In genomic region chr17:76726766-76727718, GRCh38 we compare ENCODE assay signal across 8 cellular contexts. TPM values are rescaled to one million over a fixed set of nuclear protein-coding genes. Genes with fewer than 3 reads are reported as not detected.
A peak's percentile ranks its signal among the peaks of the same experiment; 100 is the strongest.
DNase-seq lines count a peak whose midpoint lies in the region; ATAC-seq and TF ChIP-seq lines count a peak whose summit lies in the region.

Gene METTL23 (plus strand): TSS chr17:76726839. CDS start chr17:76729711, 2,872 bp downstream.

- peaks cover 11% of the 10 kb centered on the region for H3K79me1 ChIP-seq in trophoblast cell (ENCODE audit: low read length)

- no peak within 1 kb of the TSS for H2BK12ac ChIP-seq in trophoblast cell (ENCODE audit: low read length)

- WGBS in trophoblast cell (ENCODE audit: extremely low coverage, insufficient coverage, insufficient read length): no CpG with 5 or more reads among the region's 72 CpGs

- intact Hi-C loops in head of caudate nucleus (cut with DNase I): loop anchor here (1.0 to 2.0 kb wide), 2 partner anchors 10 to 16 kb away; partner anchors contain the start of genes MXRA7 and SRSF2
- intact Hi-C loops in uterus (cut with DNase I; ENCODE audit: low total_unique reads): no loop called here

- H2AFZ ChIP-seq in trophoblast cell (ENCODE audit: insufficient read depth, low read length, poor library complexity): peak within 1 kb of the TSS; percentile 65

- H3K27ac ChIP-seq in trophoblast cell (ENCODE audit: low read depth, low read length): peak within 1 kb of the TSS; percentile 95
- H3K27ac ChIP-seq in uterus: peak within 1 kb of the TSS; percentile 98 to 99

- H4K91ac ChIP-seq in trophoblast cell (ENCODE audit: low read depth, low read length): peak within 1 kb of the TSS; percentile 86

- peak within 1 kb of the TSS; percentile 65 for H3K18ac ChIP-seq in trophoblast cell (ENCODE audit: low read length)

- DNase-seq in DMS53 (lab: John Stamatoyannopoulos, UW): peak; percentile 89
- peak; percentile 72 for DNase-seq in HT1080 (ENCODE audit: low read depth)
- DNase-seq in activated naive CD4-positive, alpha-beta T cell treated with anti-CD3 and anti-CD28 coated beads, Interleukin-2, amount 50 U/mL, for 16 hours: peak; percentile 79
- peak in 41 of 42 donors; percentile 51 to 85 (median 71) for DNase-seq in head of caudate nucleus
- DNase-seq in trophoblast cell: peak in 1 of 2 donors; percentile 94
- peak; percentile 86 to 87 for DNase-seq in uterus

- H3K79me2 ChIP-seq in trophoblast cell (ENCODE audit: control insufficient read depth, insufficient read depth, low read length, poor library complexity): peaks cover 6% of the 10 kb centered on the region

- H3K9me3 ChIP-seq in trophoblast cell (ENCODE audit: insufficient read depth, low read depth, low read length) (no peaks in the 10 kb centered on the region), uterus (no peaks in the 10 kb centered on the region)

- H3K9ac ChIP-seq in trophoblast cell (ENCODE audit: low read length): peak within 1 kb of the TSS; percentile 97

- no peaks in the 10 kb centered on the region for H3K4me1 ChIP-seq in trophoblast cell (ENCODE audit: control insufficient read depth in 1 of 2, insufficient read depth in 2 of 2, low read length in 2 of 2)
- H3K4me1 ChIP-seq in uterus: peaks cover 8 to 19% of the 10 kb centered on the region in 2 donors

- TF ChIP-seq CTCF in uterus (IDR thresholded peaks at IDR 0.05): peak; percentile 62 to 80 (median 74)

- peak within 1 kb of the TSS; percentile 90 for H3K14ac ChIP-seq in trophoblast cell (ENCODE audit: low read length)

- H2BK5ac ChIP-seq in trophoblast cell (ENCODE audit: low read depth, low read length, poor library complexity): peak within 1 kb of the TSS; percentile 84

- H3K27me3 ChIP-seq in trophoblast cell (ENCODE audit: insufficient read depth, low read length) (no peaks in the 10 kb centered on the region), uterus (no peaks in the 10 kb centered on the region)

- no peak within 1 kb of the TSS for H3K23ac ChIP-seq in trophoblast cell (ENCODE audit: low read length)

- H4K12ac ChIP-seq in trophoblast cell (ENCODE audit: low read depth, low read length): peak within 1 kb of the TSS; percentile 79

- peak within 1 kb of the TSS; percentile 99 for H3K4me3 ChIP-seq in trophoblast cell (ENCODE audit: low read depth, low read length)
- peak within 1 kb of the TSS; percentile 91 to 98 for H3K4me3 ChIP-seq in uterus

- H3K36me3 ChIP-seq in trophoblast cell (ENCODE audit: control insufficient read depth in 1 of 2, insufficient read depth in 2 of 2, low read length in 2 of 2): peaks cover 18 to 21% of the 10 kb centered on the region in 2 experiments
- H3K36me3 ChIP-seq in uterus: no peaks in the 10 kb centered on the region

- peak; percentile 84 for TF ChIP-seq POLR2A in Raji (IDR thresholded peaks at IDR 0.05; ENCODE audit: insufficient read depth, low read depth, low read length)
- TF ChIP-seq POLR2A in uterus (IDR thresholded peaks at IDR 0.05): peak in 1 of 2 donors; percentile 51

- H4K8ac ChIP-seq in trophoblast cell (ENCODE audit: low read depth, low read length): peak within 1 kb of the TSS; percentile 85

- peak within 1 kb of the TSS; percentile 62 for H3K4ac ChIP-seq in trophoblast cell (ENCODE audit: low read depth, low read length)

- H2BK120ac ChIP-seq in trophoblast cell (ENCODE audit: insufficient read depth, low read length, poor library complexity): peak within 1 kb of the TSS; percentile 61

- peak; percentile 47 for ATAC-seq in GM21360 (IDR thresholded peaks at IDR 0.05; ENCODE audit: unreplicated experiment)

- no peak within 1 kb of the TSS for H2AK5ac ChIP-seq in trophoblast cell (ENCODE audit: low read length)

- peak within 1 kb of the TSS; percentile 86 for H3K4me2 ChIP-seq in trophoblast cell (ENCODE audit: low read length)

RNA-seq across cellular contexts. Expression of gene METTL23, which starts in this region (rescaled TPM):
- total RNA-seq in HT1080 (2014; rRNA removed; shearing (Covaris generic)): 43.8 and 45.0 TPM in 2 replicates
- 63.6 and 69.4 TPM in 2 replicates for polyA plus RNA-seq in HT1080 (2015; cell fraction: cytosol; rRNA removed)
- 68.9 and 71.6 TPM in 2 replicates for polyA plus RNA-seq in HT1080 (2015; cell fraction: nucleus; rRNA removed)
- polyA plus RNA-seq in trophoblast cell (2013): 18.7 and 18.8 TPM in 2 replicates
- total RNA-seq in uterus: 10 to 100 TPM; 13.8 to 32.5 (median 21.6) TPM
